ENCODE assay signal across 1 cellular context in the genomic region with DNA sequence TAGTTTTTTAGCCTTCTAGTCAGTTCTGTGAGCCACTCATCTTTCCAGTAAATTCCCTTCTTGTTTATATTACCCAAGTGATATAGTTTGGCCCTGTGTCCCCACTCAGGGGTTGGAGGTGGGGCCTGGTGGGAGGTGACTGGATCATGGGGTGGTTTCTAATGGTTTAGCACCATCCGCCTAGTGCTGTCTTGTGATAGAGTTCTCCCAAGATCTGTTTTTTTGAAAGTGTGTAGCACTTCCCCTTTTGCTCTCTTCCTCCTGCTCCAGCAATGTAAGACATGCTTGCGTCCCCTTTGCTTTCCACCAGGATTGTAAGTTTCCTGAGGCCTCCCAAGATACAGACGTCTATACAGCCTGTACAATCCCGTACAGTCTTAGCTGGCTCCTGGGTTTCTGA.
TF ChIP-seq lines count a peak whose summit lies in the region.

No MANE protein-coding gene starts in this region.

TF ChIP-seq in IMR-90, 13 proteins besides CTCF, POLR2A, EP300 and RAD21:
- TF ChIP-seq FOS (IDR thresholded peaks at IDR 0.05; ENCODE audit: low read depth, low read length), result no peak
- no peak for TF ChIP-seq SMC3 (IDR thresholded peaks at IDR 0.05; ENCODE audit: low read depth, low read length)
- TF ChIP-seq MAZ (IDR thresholded peaks at IDR 0.05; ENCODE audit: borderline replicate concordance, low read depth, low read length), result no peak
- TF ChIP-seq, protein P1, sequence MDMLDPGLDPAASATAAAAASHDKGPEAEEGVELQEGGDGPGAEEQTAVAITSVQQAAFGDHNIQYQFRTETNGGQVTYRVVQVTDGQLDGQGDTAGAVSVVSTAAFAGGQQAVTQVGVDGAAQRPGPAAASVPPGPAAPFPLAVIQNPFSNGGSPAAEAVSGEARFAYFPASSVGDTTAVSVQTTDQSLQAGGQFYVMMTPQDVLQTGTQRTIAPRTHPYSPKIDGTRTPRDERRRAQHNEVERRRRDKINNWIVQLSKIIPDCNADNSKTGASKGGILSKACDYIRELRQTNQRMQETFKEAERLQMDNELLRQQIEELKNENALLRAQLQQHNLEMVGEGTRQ (IDR thresholded peaks at IDR 0.05; ENCODE audit: low read depth, low read length), result no peak
- TF ChIP-seq BHLHE40 (IDR thresholded peaks at IDR 0.05; ENCODE audit: low read depth, low read length), result no peak
- TF ChIP-seq CHD1 (IDR thresholded peaks at IDR 0.05; ENCODE audit: low read depth, low read length), result no peak
- TF ChIP-seq MXI1 (IDR thresholded peaks at IDR 0.05; ENCODE audit: borderline replicate concordance, low read depth, low read length), result no peak
- no peak for TF ChIP-seq RCOR1 (IDR thresholded peaks at IDR 0.05; ENCODE audit: insufficient replicate concordance, low read length)
- TF ChIP-seq MAFK (IDR thresholded peaks at IDR 0.05; ENCODE audit: low read depth, low read length), result no peak
- TF ChIP-seq RFX5 (IDR thresholded peaks at IDR 0.05; ENCODE audit: low read depth, low read length), result no peak
- TF ChIP-seq, protein P2, sequence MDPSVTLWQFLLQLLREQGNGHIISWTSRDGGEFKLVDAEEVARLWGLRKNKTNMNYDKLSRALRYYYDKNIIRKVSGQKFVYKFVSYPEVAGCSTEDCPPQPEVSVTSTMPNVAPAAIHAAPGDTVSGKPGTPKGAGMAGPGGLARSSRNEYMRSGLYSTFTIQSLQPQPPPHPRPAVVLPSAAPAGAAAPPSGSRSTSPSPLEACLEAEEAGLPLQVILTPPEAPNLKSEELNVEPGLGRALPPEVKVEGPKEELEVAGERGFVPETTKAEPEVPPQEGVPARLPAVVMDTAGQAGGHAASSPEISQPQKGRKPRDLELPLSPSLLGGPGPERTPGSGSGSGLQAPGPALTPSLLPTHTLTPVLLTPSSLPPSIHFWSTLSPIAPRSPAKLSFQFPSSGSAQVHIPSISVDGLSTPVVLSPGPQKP (IDR thresholded peaks at IDR 0.05; ENCODE audit: borderline replicate concordance, low read depth, low read length), result no peak
- TF ChIP-seq CEBPB (IDR thresholded peaks at IDR 0.05; ENCODE audit: low read depth, low read length), result no peak
- TF ChIP-seq NFE2L2 (IDR thresholded peaks at IDR 0.05; ENCODE audit: low read depth, low read length), result no peak
